Comparison of ENCODE assay signal across 26 cellular contexts in the genomic region with DNA sequence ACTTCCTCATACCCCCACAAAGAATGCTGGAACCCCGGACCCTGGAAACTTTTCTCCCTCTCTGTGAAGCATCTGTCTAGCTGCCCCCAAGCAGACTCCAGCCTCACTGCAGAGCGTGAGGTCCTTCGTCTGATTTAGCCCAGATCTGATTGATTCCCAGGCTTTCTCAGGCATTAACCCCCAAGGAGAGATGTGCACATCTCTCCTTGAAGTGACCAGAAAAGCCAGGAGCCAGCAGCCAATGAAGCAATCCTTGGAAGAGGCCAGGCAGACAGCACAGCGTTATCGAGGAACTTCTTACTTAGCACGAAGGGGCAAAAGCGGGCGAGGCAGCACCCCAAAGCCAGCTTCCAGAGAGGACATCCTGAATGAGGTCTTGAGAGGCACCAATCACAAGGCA.
DNase-seq lines count a peak whose midpoint lies in the region; ATAC-seq and TF ChIP-seq lines count a peak whose summit lies in the region.
"Had no signal": no experiment of that assay in that cellular context is flagged by ENCODE, and none has a peak within 500 bp of the region (broad histone marks: within the 10 kb centered on the region; RNA-seq: fewer than 3 reads in every experiment).

No MANE protein-coding gene starts in this region.

- H3K27ac Mint-ChIP-seq in endodermal cell = no peak overlapping the region
- no peak overlapping the region for H3K27ac Mint-ChIP-seq in activated CD8-positive, alpha-beta T cell treated with anti-CD3 and anti-CD28 coated beads for 36 hours
- H3K27ac Mint-ChIP-seq: activated CD4-positive, alpha-beta T cell treated with anti-CD3 and anti-CD28 coated beads, Interleukin-2, amount 10 ng/mL, durations not matched to agents 7 days and 5 days; activated CD8-positive, alpha-beta memory T cell treated with anti-CD3 and anti-CD28 coated beads, Interleukin-2, amount 10 ng/mL, durations not matched to agents 7 days and 5 days; activated naive CD8-positive, alpha-beta T cell treated with anti-CD3 and anti-CD28 coated beads, Interleukin-2, amount 10 ng/mL, durations not matched to agents 7 days and 5 days; activated T-helper 17 cell treated with anti-CD3 and anti-CD28 coated beads, Interleukin-2, amount 50 U/mL, for 72 hours; T-helper 2 cell treated with Interferon-gamma antibody and Interleukin-4, amounts not matched to agents 5 μg/mL and 100 μg/mL, for 36 hours had no signal

- peaks cover 68% of the 10 kb centered on the region for H3K27me3 Mint-ChIP-seq in endodermal cell (ENCODE audit: insufficient read depth)
- H3K27me3 Mint-ChIP-seq in activated CD8-positive, alpha-beta T cell treated with anti-CD3 and anti-CD28 coated beads for 36 hours = no peaks in the 10 kb centered on the region
- H3K27me3 Mint-ChIP-seq: activated CD4-positive, alpha-beta T cell treated with anti-CD3 and anti-CD28 coated beads, Interleukin-2, amount 10 ng/mL, durations not matched to agents 7 days and 5 days; activated T-helper 17 cell treated with anti-CD3 and anti-CD28 coated beads, Interleukin-2, amount 50 U/mL, for 72 hours; naive thymus-derived CD4-positive, alpha-beta T cell had no signal

- peak overlapping the region; percentile 21 for H4K91ac ChIP-seq in trophoblast cell (ENCODE audit: low read depth, low read length)

- peaks cover 12% of the 10 kb centered on the region for H3K4me1 Mint-ChIP-seq in endodermal cell
- peaks cover 14% of the 10 kb centered on the region for H3K4me1 Mint-ChIP-seq in activated CD8-positive, alpha-beta T cell treated with anti-CD3 and anti-CD28 coated beads for 36 hours (ENCODE audit: low read depth)

- no peak overlapping the region for H2BK5ac ChIP-seq in trophoblast cell (ENCODE audit: low read depth, low read length, poor library complexity)

- no peak for ATAC-seq in HG03097 (IDR thresholded peaks at IDR 0.05; ENCODE audit: low FRiP score, unreplicated experiment)
- ATAC-seq in GM19397 (IDR thresholded peaks at IDR 0.05; ENCODE audit: unreplicated experiment) = no peak
- no peak for ATAC-seq in activated CD8-positive, alpha-beta T cell treated with anti-CD3 and anti-CD28 coated beads for 36 hours
- ATAC-seq: activated CD8-positive, alpha-beta memory T cell treated with anti-CD3 and anti-CD28 coated beads, Interleukin-2, amount 10 ng/mL, durations not matched to agents 7 days and 5 days; activated T-helper 17 cell treated with anti-CD3 and anti-CD28 coated beads, Interleukin-2, amount 50 U/mL, for 72 hours; body of pancreas; GM12878; left colon; naive thymus-derived CD4-positive, alpha-beta T cell; SK-N-SH treated with all-trans-retinoic acid at 6 μM for 48 hours had no signal

- H3K9me3 Mint-ChIP-seq in endodermal cell = no peaks in the 10 kb centered on the region
- H3K9me3 Mint-ChIP-seq in activated CD8-positive, alpha-beta T cell treated with anti-CD3 and anti-CD28 coated beads for 36 hours = no peaks in the 10 kb centered on the region
- H3K9me3 Mint-ChIP-seq: activated CD4-positive, alpha-beta T cell treated with anti-CD3 and anti-CD28 coated beads, Interleukin-2, amount 10 ng/mL, durations not matched to agents 7 days and 5 days; activated naive CD8-positive, alpha-beta T cell treated with anti-CD3 and anti-CD28 coated beads, Interleukin-2, amount 10 ng/mL, durations not matched to agents 7 days and 5 days; activated T-helper 17 cell treated with anti-CD3 and anti-CD28 coated beads, Interleukin-2, amount 50 U/mL, for 72 hours; naive thymus-derived CD4-positive, alpha-beta T cell; T-helper 2 cell treated with Interferon-gamma antibody and Interleukin-4, amounts not matched to agents 5 μg/mL and 100 μg/mL, for 36 hours had no signal

- H4K8ac ChIP-seq in trophoblast cell (ENCODE audit: low read depth, low read length) = no peak overlapping the region

- peaks cover 20% of the 10 kb centered on the region for H3K79me1 ChIP-seq in trophoblast cell (ENCODE audit: low read length)

- H3K27ac ChIP-seq in right atrium auricular region = no peak overlapping the region
- H3K27ac ChIP-seq in endodermal cell (ENCODE audit: low read depth, low read length) = peak overlapping the region; percentile 17
- H3K27ac ChIP-seq in trophoblast cell (ENCODE audit: low read depth, low read length) = no peak overlapping the region
- no peak overlapping the region for H3K27ac ChIP-seq in WERI-Rb-1
- H3K27ac ChIP-seq: body of pancreas had no signal

- peak; percentile 38 for DNase-seq in cardiac septum (ENCODE audit: low spot score)
- DNase-seq in right atrium auricular region (ENCODE audit: low spot score) = no peak
- no peak for DNase-seq in endodermal cell
- DNase-seq in trophoblast cell = no peak
- no peak for DNase-seq in WERI-Rb-1
- no peak for DNase-seq in activated CD8-positive, alpha-beta T cell treated with anti-CD3 and anti-CD28 coated beads for 36 hours
- DNase-seq: activated CD4-positive, alpha-beta T cell treated with anti-CD3 and anti-CD28 coated beads, Interleukin-2, amount 10 ng/mL, durations not matched to agents 7 days and 5 days; activated CD8-positive, alpha-beta memory T cell treated with anti-CD3 and anti-CD28 coated beads, Interleukin-2, amount 10 ng/mL, durations not matched to agents 7 days and 5 days; activated naive CD8-positive, alpha-beta T cell treated with anti-CD3 and anti-CD28 coated beads, Interleukin-2, amount 10 ng/mL, durations not matched to agents 7 days and 5 days; body of pancreas; C1 segment of cervical spinal cord; effector CD8-positive, alpha-beta T cell; naive thymus-derived CD4-positive, alpha-beta T cell; NCI-H1105 treated with DMSO at 0.1 percent for 48 hours; NCI-H446 treated with DMSO at 0.1 percent for 48 hours; posterior cingulate gyrus; stimulated activated CD4-positive, alpha-beta T cell treated with anti-CD3 and anti-CD28 coated beads, Interleukin-1b, Interleukin-23, amount 100 ng/mL, for 48 hours; substantia nigra had no signal

- no peak overlapping the region for H3K4me2 ChIP-seq in trophoblast cell (ENCODE audit: low read length)

- H3K9me3 ChIP-seq in right atrium auricular region = no peaks in the 10 kb centered on the region
- no peaks in the 10 kb centered on the region for H3K9me3 ChIP-seq in endodermal cell (ENCODE audit: control insufficient read depth, low read length)
- H3K9me3 ChIP-seq in trophoblast cell (ENCODE audit: insufficient read depth, low read depth, low read length) = no peaks in the 10 kb centered on the region
- no peaks in the 10 kb centered on the region for H3K9me3 ChIP-seq in WERI-Rb-1 (ENCODE audit: severe bottlenecking)
- H3K9me3 ChIP-seq: body of pancreas, HAP-1 had no signal

- WGBS in endodermal cell (ENCODE audit: insufficient coverage in 1 of 2, insufficient read length in 1 of 2), 2 experiments = 85 to 91% methylated on average over 8 of the region's 8 CpGs
- WGBS in trophoblast cell (ENCODE audit: extremely low coverage, insufficient coverage, insufficient read length) = no CpG with 5 or more reads among the region's 8 CpGs

- no peak overlapping the region for H3K4ac ChIP-seq in trophoblast cell (ENCODE audit: low read depth, low read length)

- H3K4me3 ChIP-seq in right atrium auricular region (no peak overlapping the region), endodermal cell (ENCODE audit: low read length) (no peak overlapping the region), trophoblast cell (ENCODE audit: low read depth, low read length) (no peak overlapping the region), WERI-Rb-1 (ENCODE audit: low read depth, low read length) (no peak overlapping the region)
- H3K4me3 ChIP-seq: body of pancreas, GM12878, HAP-1 had no signal

- H2AK5ac ChIP-seq in trophoblast cell (ENCODE audit: low read length) = peak overlapping the region; percentile 27

- POLR2A ChIA-PET in activated CD8-positive, alpha-beta T cell treated with anti-CD3 and anti-CD28 coated beads for 36 hours (lab: Charles Lee) = no interaction called here

- H3K27me3 ChIP-seq in right atrium auricular region (no peaks in the 10 kb centered on the region), endodermal cell (ENCODE audit: control insufficient read depth, insufficient read depth, low read length, poor library complexity, severe bottlenecking) (peaks cover 32% of the 10 kb centered on the region), trophoblast cell (ENCODE audit: insufficient read depth, low read length) (no peaks in the 10 kb centered on the region), WERI-Rb-1 (ENCODE audit: insufficient read depth, low read depth, severe bottlenecking) (no peaks in the 10 kb centered on the region)
- H3K27me3 ChIP-seq: body of pancreas had no signal

- H3K36me3 ChIP-seq in right atrium auricular region (no peaks in the 10 kb centered on the region), endodermal cell (ENCODE audit: control insufficient read depth, insufficient read depth, low read length) (no peaks in the 10 kb centered on the region), trophoblast cell (ENCODE audit: control insufficient read depth in 1 of 2, insufficient read depth in 2 of 2, low read length in 2 of 2) (no peaks in the 10 kb centered on the region), WERI-Rb-1 (no peaks in the 10 kb centered on the region)
- H3K36me3 ChIP-seq: HAP-1 had no signal

- H3K79me2 ChIP-seq in trophoblast cell (ENCODE audit: control insufficient read depth, insufficient read depth, low read length, poor library complexity) = peaks cover 2% of the 10 kb centered on the region

- no peak overlapping the region for H2BK120ac ChIP-seq in trophoblast cell (ENCODE audit: insufficient read depth, low read length, poor library complexity)

- H3K18ac ChIP-seq in trophoblast cell (ENCODE audit: low read length) = no peak overlapping the region

- CTCF ChIA-PET in activated CD8-positive, alpha-beta T cell treated with anti-CD3 and anti-CD28 coated beads for 36 hours (lab: Charles Lee) = no interaction called here

- intact Hi-C loops in cardiac septum (cut with DNase I) = no loop called here
- intact Hi-C loops in activated CD8-positive, alpha-beta T cell treated with anti-CD3 and anti-CD28 coated beads for 36 hours (cut with micrococcal nuclease) = no loop called here

- H2AFZ ChIP-seq in trophoblast cell (ENCODE audit: insufficient read depth, low read length, poor library complexity) = no peak overlapping the region

- H3K36me3 Mint-ChIP-seq in endodermal cell (ENCODE audit: low read depth) = no peaks in the 10 kb centered on the region
- H3K36me3 Mint-ChIP-seq in activated CD8-positive, alpha-beta T cell treated with anti-CD3 and anti-CD28 coated beads for 36 hours (ENCODE audit: low read depth) = no peaks in the 10 kb centered on the region
- H3K36me3 Mint-ChIP-seq: activated CD8-positive, alpha-beta memory T cell treated with anti-CD3 and anti-CD28 coated beads, Interleukin-2, amount 10 ng/mL, durations not matched to agents 7 days and 5 days; activated naive CD8-positive, alpha-beta T cell treated with anti-CD3 and anti-CD28 coated beads, Interleukin-2, amount 10 ng/mL, durations not matched to agents 7 days and 5 days; naive thymus-derived CD4-positive, alpha-beta T cell had no signal

- TF ChIP-seq CTCF in right atrium auricular region (IDR thresholded peaks at IDR 0.05) = no peak
- no peak for TF ChIP-seq CTCF in endodermal cell (conservative IDR thresholded peaks at IDR 0.05)
- no peak for TF ChIP-seq CTCF in WERI-Rb-1 (IDR thresholded peaks at IDR 0.05; ENCODE audit: low read depth, low read length)
- no peak for TF ChIP-seq CTCF in activated CD8-positive, alpha-beta T cell treated with anti-CD3 and anti-CD28 coated beads for 36 hours (IDR thresholded peaks at IDR 0.05)

- H3K9ac ChIP-seq in endodermal cell (ENCODE audit: extremely low read depth, low read length, poor library complexity, severe bottlenecking) (no peak overlapping the region), trophoblast cell (ENCODE audit: low read length) (no peak overlapping the region)

- H3K23ac ChIP-seq in trophoblast cell (ENCODE audit: low read length) = no peak overlapping the region

- H4K12ac ChIP-seq in trophoblast cell (ENCODE audit: low read depth, low read length) = no peak overlapping the region

- H2BK12ac ChIP-seq in trophoblast cell (ENCODE audit: low read length) = peak overlapping the region; percentile 23

- no peak overlapping the region for H3K14ac ChIP-seq in trophoblast cell (ENCODE audit: low read length)

- H3K4me1 ChIP-seq in right atrium auricular region (peaks cover 0 to 38% of the 10 kb centered on the region in 2 donors), endodermal cell (ENCODE audit: control insufficient read depth, insufficient read depth, low read length) (no peaks in the 10 kb centered on the region), trophoblast cell (ENCODE audit: control insufficient read depth in 1 of 2, insufficient read depth in 2 of 2, low read length in 2 of 2) (peaks cover 11 to 26% of the 10 kb centered on the region in 2 experiments)
- H3K4me1 ChIP-seq: body of pancreas, HAP-1 had no signal

- no peak overlapping the region for H3K4me3 Mint-ChIP-seq in endodermal cell
- no peak overlapping the region for H3K4me3 Mint-ChIP-seq in activated CD8-positive, alpha-beta T cell treated with anti-CD3 and anti-CD28 coated beads for 36 hours
- H3K4me3 Mint-ChIP-seq: activated CD4-positive, alpha-beta T cell treated with anti-CD3 and anti-CD28 coated beads, Interleukin-2, amount 10 ng/mL, durations not matched to agents 7 days and 5 days; activated CD8-positive, alpha-beta memory T cell treated with anti-CD3 and anti-CD28 coated beads, Interleukin-2, amount 10 ng/mL, durations not matched to agents 7 days and 5 days; activated naive CD8-positive, alpha-beta T cell treated with anti-CD3 and anti-CD28 coated beads, Interleukin-2, amount 10 ng/mL, durations not matched to agents 7 days and 5 days; activated T-helper 17 cell treated with anti-CD3 and anti-CD28 coated beads, Interleukin-2, amount 50 U/mL, for 72 hours; naive thymus-derived CD4-positive, alpha-beta T cell; T-helper 2 cell treated with Interferon-gamma antibody and Interleukin-4, amounts not matched to agents 5 μg/mL and 100 μg/mL, for 36 hours had no signal
